In the genomic region with DNA sequence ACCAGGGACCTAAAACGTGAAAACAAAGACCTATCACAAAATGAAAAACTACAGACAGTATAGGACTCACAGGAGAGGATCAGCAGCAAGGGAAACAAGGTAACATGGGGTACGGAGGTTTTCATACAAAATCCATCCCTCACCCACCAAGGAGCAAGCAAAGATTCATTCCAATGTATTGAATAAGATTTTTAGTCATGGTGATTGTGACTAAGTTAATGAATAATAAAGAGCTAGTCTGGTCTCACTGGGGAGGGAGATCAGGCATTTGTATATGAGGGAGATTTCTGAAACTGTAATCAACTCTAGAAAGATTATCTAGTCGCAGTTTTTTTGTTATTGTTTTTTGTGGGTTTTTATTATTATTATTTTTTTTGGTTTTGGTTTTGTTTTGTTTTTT, we compare ENCODE assay signal across 20 cellular contexts.
A peak's percentile ranks its signal among the peaks of the same experiment; 100 is the strongest.
DNase-seq lines count a peak whose midpoint lies in the region; ATAC-seq and TF ChIP-seq lines count a peak whose summit lies in the region.
"Had no signal": no experiment of that assay in that cellular context is flagged by ENCODE, and none has a peak within 500 bp of the region (broad histone marks: within the 10 kb centered on the region; RNA-seq: fewer than 3 reads in every experiment).

No MANE protein-coding gene starts in this region.

- peaks cover 14% of the 10 kb centered on the region for H3K9me3 Mint-ChIP-seq in HFFc6

- H3K4me3 ChIP-seq in AG10803 (ENCODE audit: low read length) (no peak overlapping the region), astrocyte of the spinal cord (ENCODE audit: low read depth, low read length) (no peak overlapping the region)
- H3K4me3 ChIP-seq: dorsolateral prefrontal cortex, esophagus squamous epithelium, HAP-1, lower lobe of right lung, Peyer's patch had no signal

- H3K36me3 Mint-ChIP-seq in HFFc6 (ENCODE audit: low read depth), result peaks cover 13% of the 10 kb centered on the region
- H3K36me3 Mint-ChIP-seq: IgD-negative memory B cell, immature natural killer cell had no signal

- ATAC-seq in GM21526 (IDR thresholded peaks at IDR 0.05; ENCODE audit: low FRiP score, unreplicated experiment) (no peak), HG02870 (IDR thresholded peaks at IDR 0.05; ENCODE audit: unreplicated experiment) (no peak)
- ATAC-seq: activated naive CD8-positive, alpha-beta T cell treated with anti-CD3 and anti-CD28 coated beads, Interleukin-2, amount 50 U/mL, for 24 hours; lower lobe of right lung had no signal

- DNase-seq in AG10803 (ENCODE audit: low read depth), result peak; percentile 26
- DNase-seq in HFFc6, result peak; percentile 43
- DNase-seq in astrocyte of the spinal cord (ENCODE audit: low read depth, low spot score), result peak; percentile 37
- DNase-seq in kidney glomerular epithelial cell (lab: John Stamatoyannopoulos, UW), result peak; percentile 69
- DNase-seq in activated CD4-positive, alpha-beta T cell treated with anti-CD3 and anti-CD28 coated beads, Interleukin-2, amount 50 U/mL, for 4 hours, result no peak
- no peak for DNase-seq in NCI-H146 (lab: John Stamatoyannopoulos, UW)
- DNase-seq: activated CD4-positive, alpha-beta T cell treated with anti-CD3 and anti-CD28 coated beads for 4 hours; activated naive CD8-positive, alpha-beta T cell treated with anti-CD3 and anti-CD28 coated beads, Interleukin-2, amount 50 U/mL, for 24 hours; dorsolateral prefrontal cortex; esophagus squamous epithelium; head of caudate nucleus; immature natural killer cell; lower lobe of right lung; NCI-H187; Peyer's patch; SW 1271 had no signal

- no peak for TF ChIP-seq CTCF in AG10803 (conservative IDR thresholded peaks at IDR 0.05; ENCODE audit: low read length)
- TF ChIP-seq CTCF in HFFc6 (IDR thresholded peaks at IDR 0.05), result no peak
- no peak for TF ChIP-seq CTCF in astrocyte of the spinal cord (IDR thresholded peaks at IDR 0.05; ENCODE audit: low read depth, low read length)

- peak overlapping the region; percentile 76 for H3K27ac Mint-ChIP-seq in HFFc6
- H3K27ac Mint-ChIP-seq: activated naive CD8-positive, alpha-beta T cell treated with anti-CD3 and anti-CD28 coated beads, Interleukin-2, amount 50 U/mL, for 24 hours; IgD-negative memory B cell; immature natural killer cell had no signal

- H3K27me3 Mint-ChIP-seq in HFFc6 (ENCODE audit: insufficient read depth), result no peaks in the 10 kb centered on the region
- H3K27me3 Mint-ChIP-seq: activated naive CD8-positive, alpha-beta T cell treated with anti-CD3 and anti-CD28 coated beads, Interleukin-2, amount 50 U/mL, for 24 hours; IgD-negative memory B cell had no signal

- H3K4me3 Mint-ChIP-seq in HFFc6, result peak overlapping the region; percentile 67
- H3K4me3 Mint-ChIP-seq: activated naive CD8-positive, alpha-beta T cell treated with anti-CD3 and anti-CD28 coated beads, Interleukin-2, amount 50 U/mL, for 24 hours; immature natural killer cell had no signal

- in situ Hi-C loops in astrocyte of the spinal cord (cut with HindIII; ENCODE audit: low sequenced_read_pairs), result no loop called here

- peaks cover 30% of the 10 kb centered on the region for H3K4me1 Mint-ChIP-seq in HFFc6 (ENCODE audit: low read depth)
- H3K4me1 Mint-ChIP-seq: activated naive CD8-positive, alpha-beta T cell treated with anti-CD3 and anti-CD28 coated beads, Interleukin-2, amount 50 U/mL, for 24 hours; IgD-negative memory B cell; immature natural killer cell had no signal

Comparison
In these comparisons a context has a peak if more than half of its experiments do, and no peak if none do; other contexts are left out.
1. DNase-seq: peak in AG10803 (single experiment), HFFc6 (single experiment), astrocyte of the spinal cord (single experiment) and kidney glomerular epithelial cell (single experiment); none in activated CD4-positive, alpha-beta T cell treated with anti-CD3 and anti-CD28 coated beads, Interleukin-2, amount 50 U/mL, for 4 hours (0 of 2) and NCI-H146 (single experiment).